8 cellular contexts compared by ENCODE assay signal in the genomic region with DNA sequence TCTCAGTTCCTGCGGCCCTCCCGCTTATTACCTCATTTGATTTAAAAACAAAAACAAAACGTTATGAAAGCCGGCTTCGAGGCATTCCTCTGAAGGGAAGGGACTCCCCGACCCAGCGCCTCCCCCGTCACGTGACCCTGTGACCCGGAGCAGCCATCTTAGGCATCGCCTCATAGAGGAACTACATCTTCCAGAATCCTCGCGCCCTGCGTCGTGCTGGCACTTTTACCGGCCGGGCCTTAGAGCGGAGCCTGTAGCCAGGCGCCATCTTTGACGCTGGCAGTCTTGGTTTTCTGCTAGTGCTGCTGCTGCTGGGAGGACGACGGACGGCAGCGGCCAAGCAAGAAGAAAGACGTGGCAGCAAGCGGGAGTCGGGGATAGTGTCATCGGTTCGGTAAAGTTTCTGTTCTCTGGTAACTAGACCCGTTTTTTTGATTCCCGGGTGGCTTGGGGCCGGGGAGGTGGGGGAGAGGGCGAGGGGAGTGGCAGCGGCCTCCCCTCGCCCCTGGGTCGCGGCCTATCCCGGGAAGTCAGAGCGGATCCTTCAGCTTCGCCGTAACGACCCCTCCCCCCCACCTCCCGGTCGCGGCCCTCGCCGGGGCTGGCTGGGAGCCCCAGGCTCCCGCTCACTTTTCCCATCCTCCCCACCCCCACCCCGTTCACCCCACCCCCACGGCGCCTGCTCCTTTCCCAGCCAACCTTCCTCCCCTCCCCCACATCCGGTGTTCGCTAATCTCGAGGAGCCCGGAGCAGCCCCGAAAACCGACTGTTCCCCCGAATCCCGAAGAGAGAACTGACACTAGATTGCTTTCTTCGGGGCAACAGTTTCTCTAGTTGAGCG. TPM values are rescaled to one million over a fixed set of nuclear protein-coding genes. Genes with fewer than 3 reads are reported as not detected.
DNase-seq lines count a peak whose midpoint lies in the region; ATAC-seq, FAIRE-seq and TF ChIP-seq lines count a peak whose summit lies in the region.

A gene with protein sequence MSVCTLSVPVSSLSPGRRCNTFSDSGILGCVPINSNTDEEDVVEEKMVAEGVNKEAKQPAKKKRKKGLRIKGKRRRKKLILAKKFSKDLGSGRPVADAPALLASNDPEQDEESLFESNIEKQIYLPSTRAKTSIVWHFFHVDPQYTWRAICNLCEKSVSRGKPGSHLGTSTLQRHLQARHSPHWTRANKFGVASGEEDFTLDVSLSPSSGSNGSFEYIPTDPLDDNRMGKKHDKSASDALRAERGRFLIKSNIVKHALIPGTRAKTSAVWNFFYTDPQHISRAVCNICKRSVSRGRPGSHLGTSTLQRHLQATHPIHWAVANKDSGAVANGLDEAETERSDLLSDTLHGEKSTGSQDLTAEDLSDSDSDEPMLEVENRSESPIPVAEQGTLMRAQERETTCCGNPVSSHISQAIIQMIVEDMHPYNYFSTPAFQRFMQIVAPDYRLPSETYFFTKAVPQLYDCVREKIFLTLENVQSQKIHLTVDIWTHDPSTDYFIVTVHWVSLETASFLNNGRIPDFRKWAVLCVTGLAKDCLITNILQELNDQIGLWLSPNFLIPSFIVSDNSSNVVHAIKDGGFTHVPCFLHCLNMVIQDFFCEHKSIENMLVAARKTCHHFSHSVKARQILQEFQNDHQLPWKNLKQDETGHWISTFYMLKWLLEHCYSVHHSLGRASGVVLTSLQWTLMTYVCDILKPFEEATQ (N-terminal part only) (plus strand): TSS at position 242 of the 841 bp plus-strand sequence. CDS start 1,900 bp downstream, outside the sequence.
A gene (plus strand): TSS at position 242 of the 841 bp plus-strand sequence. CDS start 21,448 bp downstream, outside the sequence.

- H3K23me2 ChIP-seq in H1 (ENCODE audit: low read depth, low read length) = no peaks in the 10 kb centered on the region

- H2BK5ac ChIP-seq in H1 (ENCODE audit: low read depth, low read length) = peak within 1 kb of the TSS; percentile 97
- peak within 1 kb of the TSS; percentile 94 for H2BK5ac ChIP-seq in mesenchymal stem cell (ENCODE audit: low read depth, low read length, poor library complexity, severe bottlenecking)

- no peak for TF ChIP-seq EP300 in H1 (IDR thresholded peaks at IDR 0.05; ENCODE audit: borderline replicate concordance in 1 of 2, low read depth in 2 of 2, low read length in 2 of 2)

- H3K36me3 ChIP-seq in H1 (ENCODE audit: control insufficient read depth in 2 of 4, insufficient read depth in 4 of 4, low read length in 3 of 4) = peaks cover 0 to 27% (median 14%) of the 10 kb centered on the region in 4 experiments; a peak in 4 of 8 replicates
- H3K36me3 ChIP-seq in mesenchymal stem cell (ENCODE audit: control insufficient read depth in 1 of 2, insufficient read depth in 2 of 2, low read depth in 1 of 2, low read length in 2 of 2) = peaks cover 7 to 27% of the 10 kb centered on the region in 2 experiments

- H3K79me2 ChIP-seq in H1 (ENCODE audit: control insufficient read depth in 1 of 2, insufficient read depth in 2 of 2, low read length in 2 of 2) = peaks cover 33 to 44% of the 10 kb centered on the region in 2 experiments

- H2BK120ac ChIP-seq in H1 (replicated peaks; ENCODE audit: low read depth, low read length) (no peak within 1 kb of the TSS), mesenchymal stem cell (ENCODE audit: low read depth, low read length) (peak within 1 kb of the TSS; percentile 97)

- peak within 1 kb of the TSS; percentile 5; the same call in 1 of the 2 replicates for H2AK5ac ChIP-seq in H1 (ENCODE audit: low read depth, low read length)
- peak within 1 kb of the TSS; percentile 74 for H2AK5ac ChIP-seq in mesenchymal stem cell (ENCODE audit: low read length, severe bottlenecking)

- H3K4me1 ChIP-seq in H1 (replicated peaks in 1 of 4; ENCODE audit: control insufficient read depth in 3 of 4, insufficient read depth in 4 of 4, low read length in 3 of 4) = peaks cover 0 to 4% (median 0%) of the 10 kb centered on the region in 4 experiments; a peak in 1 of 7 replicates
- peaks cover 2% of the 10 kb centered on the region for H3K4me1 ChIP-seq in mesenchymal stem cell (ENCODE audit: control insufficient read depth, insufficient read depth, low read depth, low read length)

- peak; percentile 93 for ATAC-seq in GM21367 (IDR thresholded peaks at IDR 0.05; ENCODE audit: unreplicated experiment)

- POLR2A ChIA-PET in H1 (lab: Charles Lee; ENCODE audit: partially characterized antibody) = interaction anchor here (0.6 to 1.4 kb wide), 11 partner anchors 9 to 670 kb away, joined by 3 to 10 read pairs (median 3); no protein-coding TSS in a partner anchor

- no peaks in the 10 kb centered on the region for H3K27me3 ChIP-seq in H1 (replicated peaks in 1 of 4; ENCODE audit: control insufficient read depth in 3 of 4, extremely low read depth in 1 of 4, insufficient read depth in 3 of 4, low read length in 3 of 4)
- no peaks in the 10 kb centered on the region for H3K27me3 ChIP-seq in mesenchymal stem cell (ENCODE audit: control insufficient read depth in 1 of 2, insufficient read depth in 1 of 2, low read length in 2 of 2)

- TF ChIP-seq RAD21 in H1 (IDR thresholded peaks at IDR 0.05 in 1 of 2, conservative IDR thresholded peaks at IDR 0.05 in 1 of 2; ENCODE audit: low read depth in 2 of 2, low read length in 2 of 2) = no peak

- H3K4me3 ChIP-seq in H1 (ENCODE audit: extremely low read depth in 1 of 4, insufficient read depth in 2 of 4, low read depth in 3 of 4, low read length in 4 of 4) (peak within 1 kb of the TSS; percentile 84 to 92 (median 86)), mesenchymal stem cell (ENCODE audit: insufficient read depth in 1 of 2, low read depth in 1 of 2, low read length in 2 of 2) (peak within 1 kb of the TSS; percentile 70 to 96)

- H4K8ac ChIP-seq in H1 (ENCODE audit: extremely low read depth, insufficient read depth, low read length) (peak within 1 kb of the TSS; percentile 87), mesenchymal stem cell (ENCODE audit: low read length) (peak within 1 kb of the TSS; percentile 87)

- peak; percentile 98 for DNase-seq in COLO668 (lab: John Stamatoyannopoulos, UW; ENCODE audit: unreplicated experiment)
- peak; percentile 97 for DNase-seq in HTR-8/SVneo (ENCODE audit: insufficient read length, low spot score)
- DNase-seq in NOMO-1 treated with dmso at 0.1 percent for 144 hours (lab: John Stamatoyannopoulos, UW; ENCODE audit: unreplicated experiment) = peak; percentile 98
- peak; percentile 85 to 91 (median 89) for DNase-seq in activated CD8-positive, alpha-beta memory T cell treated with anti-CD3 and anti-CD28 coated beads for 48 hours (ENCODE audit: low read depth in 2 of 3, low spot score in 2 of 3)
- peak; percentile 94 to 98 for DNase-seq in H1 (ENCODE audit: low read depth in 1 of 2, low spot score in 2 of 2)
- peak; percentile 99 for DNase-seq in mesenchymal stem cell
- DNase-seq in stimulated activated CD8-positive, alpha-beta memory T cell treated with anti-CD3 and anti-CD28 coated beads, Interleukin-12 subunit alpha, Interleukin-12 subunit beta, amount 100 ng/mL, for 4 hours (ENCODE audit: low read depth) = peak; percentile 96

- H2BK15ac ChIP-seq in H1 (ENCODE audit: low read length) (no peak within 1 kb of the TSS), mesenchymal stem cell (ENCODE audit: low read depth, poor library complexity, severe bottlenecking) (peak within 1 kb of the TSS; percentile 93)

- H3K56ac ChIP-seq in H1 (replicated peaks; ENCODE audit: insufficient read length, low read depth, low read length) = peak within 1 kb of the TSS; percentile 85

- WGBS in H1 (ENCODE audit: extremely low coverage in 1 of 2, insufficient coverage in 1 of 2, insufficient read length in 1 of 2, insufficient replicate concordance in 2 of 2, low coverage in 1 of 2, low lambda C conversion rate in 2 of 2, missing lambda C conversion rate in 1 of 2), 2 experiments = 1% methylated on average over 41 of the region's 61 CpGs; no CpG with 5 or more reads in 1 of the 2 experiments
- WGBS in mesenchymal stem cell = under 1% methylated on average over 49 of the region's 61 CpGs

- H4K91ac ChIP-seq in H1 (replicated peaks; ENCODE audit: insufficient read length, low read length) (peak within 1 kb of the TSS; percentile 68), mesenchymal stem cell (ENCODE audit: low read length) (peak within 1 kb of the TSS; percentile 70)

- no peak within 1 kb of the TSS for H3K14ac ChIP-seq in H1 (ENCODE audit: insufficient read length)
- peak within 1 kb of the TSS in 1 of 2 experiments; percentile 70 for H3K14ac ChIP-seq in mesenchymal stem cell (ENCODE audit: low read length in 2 of 2)

- peak within 1 kb of the TSS; percentile 92 for H3K18ac ChIP-seq in H1 (ENCODE audit: extremely low read depth, low read length)
- H3K18ac ChIP-seq in mesenchymal stem cell (ENCODE audit: low read depth in 1 of 2, low read length in 2 of 2) = peak within 1 kb of the TSS; percentile 75 to 86

- H3K79me1 ChIP-seq in H1 (ENCODE audit: low read depth, low read length) = peaks cover 7% of the 10 kb centered on the region
- H3K79me1 ChIP-seq in mesenchymal stem cell (replicated peaks; ENCODE audit: low read length, poor library complexity, severe bottlenecking) = no peaks in the 10 kb centered on the region

- no peak within 1 kb of the TSS for H3K4ac ChIP-seq in H1 (replicated peaks; ENCODE audit: insufficient read length, low read depth, low read length)
- H3K4ac ChIP-seq in mesenchymal stem cell (ENCODE audit: low read depth in 1 of 2, low read length in 2 of 2) = peak within 1 kb of the TSS; percentile 82 to 87

- H2BK20ac ChIP-seq in H1 (ENCODE audit: low read length) = no peak within 1 kb of the TSS

- TF ChIP-seq CTCF in H1 (IDR thresholded peaks at IDR 0.05; ENCODE audit: control extremely low read depth in 1 of 3, insufficient read depth in 1 of 3, low read depth in 1 of 3, low read length in 3 of 3) = no peak

- peaks cover 0 to 7% of the 10 kb centered on the region in 2 experiments for H4K20me1 ChIP-seq in H1 (replicated peaks in 1 of 2; ENCODE audit: control insufficient read depth in 1 of 2, insufficient read depth in 2 of 2, low read length in 2 of 2)

- peak within 1 kb of the TSS; percentile 71 for H4K5ac ChIP-seq in H1 (ENCODE audit: insufficient read length, low read depth, low read length)

- H3K4me2 ChIP-seq in H1 (ENCODE audit: insufficient read depth in 1 of 2, low read depth in 2 of 2, low read length in 2 of 2) (peak within 1 kb of the TSS; percentile 78 to 84), mesenchymal stem cell (ENCODE audit: low read length, poor library complexity, severe bottlenecking) (peak within 1 kb of the TSS; percentile 78)

- H2BK12ac ChIP-seq in H1 (ENCODE audit: low read depth, low read length) = peak within 1 kb of the TSS; percentile 85; the same call in 1 of the 2 replicates
- H2BK12ac ChIP-seq in mesenchymal stem cell (ENCODE audit: low read length in 2 of 2) = peak within 1 kb of the TSS in 1 of 2 experiments; percentile 24

- peak within 1 kb of the TSS; percentile 94 for H3K27ac ChIP-seq in H1 (ENCODE audit: low read depth, low read length)
- peak within 1 kb of the TSS; percentile 97 for H3K27ac ChIP-seq in mesenchymal stem cell (ENCODE audit: low read length, poor library complexity, severe bottlenecking)

- CTCF ChIA-PET in H1 (lab: Charles Lee; ENCODE audit: partially characterized antibody) = no interaction called here

- peak; percentile 46 for FAIRE-seq in HTR-8/SVneo (lab: Jason Lieb, UNC)
- peak; percentile 48 for FAIRE-seq in H1 (lab: Jason Lieb, UNC)

- H2AFZ ChIP-seq in H1 (ENCODE audit: low read length) (no peak within 1 kb of the TSS), mesenchymal stem cell (ENCODE audit: low read depth, low read length) (no peak within 1 kb of the TSS)

- peak within 1 kb of the TSS; percentile 82 to 91 (median 86) for H3K9ac ChIP-seq in H1 (replicated peaks in 1 of 4; ENCODE audit: extremely low read depth in 1 of 4, low read depth in 3 of 4, low read length in 3 of 4)
- peak within 1 kb of the TSS; percentile 96 for H3K9ac ChIP-seq in mesenchymal stem cell (ENCODE audit: low read length)

- H3K9me3 ChIP-seq in H1 (ENCODE audit: insufficient read depth in 2 of 2, low read depth in 1 of 2, low read length in 1 of 2) (peaks cover 4 to 10% of the 10 kb centered on the region in 2 experiments; a peak in 2 of 4 replicates), mesenchymal stem cell (ENCODE audit: control insufficient read depth, low read length) (peaks cover 4% of the 10 kb centered on the region)

- H3K23ac ChIP-seq in H1 (ENCODE audit: insufficient read length) (no peak within 1 kb of the TSS), mesenchymal stem cell (ENCODE audit: low read length in 2 of 2) (no peak within 1 kb of the TSS)

- peak; percentile 69 to 90 for TF ChIP-seq POLR2A in H1 (IDR thresholded peaks at IDR 0.05; ENCODE audit: control extremely low read depth in 1 of 2, low read depth in 2 of 2, low read length in 2 of 2)

RNA-seq across cellular contexts. Expression of the first gene that starts in this region (rescaled TPM):
- total RNA-seq in H1 (2021; fragmentation: NEBNext Ultra II Directional; extraction: Animal tissue kit (Norgen Biotek cat#: 25700)) = 24.1 and 25.9 TPM in 2 replicates
- polyA plus RNA-seq in H1 (2011; rRNA removed) = 1.4 and 1.6 TPM in 2 replicates
- 1.9 TPM for polyA plus RNA-seq in H1 (2011; cell fraction: cytosol; rRNA removed)
- polyA plus RNA-seq in H1 (2011; cell fraction: nucleus; rRNA removed) = 4.6 TPM
- polyA plus RNA-seq in H1 (2012, experiment 1 of 2) = 0.87 to 1.9 TPM (median 1.5 TPM) in 4 replicates
- polyA plus RNA-seq in H1 (2012, experiment 2 of 2) = not detected
- 5.9 TPM for polyA plus RNA-seq in H1 (2013, experiment 1 of 2)
- polyA plus RNA-seq in H1 (2013, experiment 2 of 2) = 4.8 TPM
- 18.2 and 19.5 TPM in 2 replicates for polyA minus RNA-seq in H1 (2011; rRNA and poly(A)+ RNA removed)
- 6.0 TPM for polyA minus RNA-seq in H1 (2011; cell fraction: cytosol; rRNA and poly(A)+ RNA removed)
- 35.5 TPM for polyA minus RNA-seq in H1 (2011; cell fraction: nucleus; rRNA and poly(A)+ RNA removed)
- 18.9 TPM for polyA plus RNA-seq in mesenchymal stem cell (2013, experiment 1 of 2)
- polyA plus RNA-seq in mesenchymal stem cell (2013, experiment 2 of 2) = 18.6 TPM

RNA-seq across cellular contexts. Expression of the second gene that starts in this region (rescaled TPM):
- total RNA-seq in H1 (2021; fragmentation: NEBNext Ultra II Directional; extraction: Animal tissue kit (Norgen Biotek cat#: 25700)) = 102 and 105 TPM in 2 replicates
- 31.3 and 37.2 TPM in 2 replicates for polyA plus RNA-seq in H1 (2011; rRNA removed)
- 63.5 TPM for polyA plus RNA-seq in H1 (2011; cell fraction: cytosol; rRNA removed)
- 56.7 TPM for polyA plus RNA-seq in H1 (2011; cell fraction: nucleus; rRNA removed)
- polyA plus RNA-seq in H1 (2012, experiment 1 of 2) = 43.0 to 59.4 TPM (median 52.0 TPM) in 4 replicates
- 3.5 TPM for polyA plus RNA-seq in H1 (2012, experiment 2 of 2)
- polyA plus RNA-seq in H1 (2013, experiment 1 of 2) = 56.8 TPM
- polyA plus RNA-seq in H1 (2013, experiment 2 of 2) = 52.3 TPM
- polyA minus RNA-seq in H1 (2011; rRNA and poly(A)+ RNA removed) = 62.4 and 65.2 TPM in 2 replicates
- 39.9 TPM for polyA minus RNA-seq in H1 (2011; cell fraction: cytosol; rRNA and poly(A)+ RNA removed)
- polyA minus RNA-seq in H1 (2011; cell fraction: nucleus; rRNA and poly(A)+ RNA removed) = 67.9 TPM
- polyA plus RNA-seq in mesenchymal stem cell (2013, experiment 1 of 2) = 47.8 TPM
- 44.7 TPM for polyA plus RNA-seq in mesenchymal stem cell (2013, experiment 2 of 2)

Comparison
In these comparisons a context has a peak if more than half of its experiments do, and no peak if none do; other contexts are left out.
1. Peak in every context shown above with its lines: DNase-seq, ATAC-seq, H3K4me3 ChIP-seq and H3K27ac ChIP-seq.